In the genomic region with DNA sequence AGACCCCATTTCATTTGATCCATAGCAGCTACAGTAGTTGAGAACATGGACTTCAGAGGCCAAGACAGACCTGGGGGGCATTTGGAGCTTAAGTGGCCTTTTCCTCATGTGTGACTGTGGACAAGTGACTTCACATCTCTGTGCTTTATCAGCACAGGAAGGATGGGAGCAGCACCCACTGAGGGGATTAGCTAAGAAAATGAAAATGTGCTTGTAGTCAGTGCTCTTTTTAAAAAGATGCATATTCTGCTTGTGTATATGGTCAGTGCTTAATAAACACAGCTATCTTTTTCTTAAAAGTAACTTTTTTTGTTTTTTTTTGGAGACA, we compare ENCODE assay signal across 1 cellular context.
TF ChIP-seq lines count a peak whose summit lies in the region.

No MANE protein-coding gene starts in this region.

TF ChIP-seq in HEK293, 187 proteins besides CTCF, POLR2A, EP300 and RAD21 (continued from another document):
- TF ChIP-seq, protein P1, sequence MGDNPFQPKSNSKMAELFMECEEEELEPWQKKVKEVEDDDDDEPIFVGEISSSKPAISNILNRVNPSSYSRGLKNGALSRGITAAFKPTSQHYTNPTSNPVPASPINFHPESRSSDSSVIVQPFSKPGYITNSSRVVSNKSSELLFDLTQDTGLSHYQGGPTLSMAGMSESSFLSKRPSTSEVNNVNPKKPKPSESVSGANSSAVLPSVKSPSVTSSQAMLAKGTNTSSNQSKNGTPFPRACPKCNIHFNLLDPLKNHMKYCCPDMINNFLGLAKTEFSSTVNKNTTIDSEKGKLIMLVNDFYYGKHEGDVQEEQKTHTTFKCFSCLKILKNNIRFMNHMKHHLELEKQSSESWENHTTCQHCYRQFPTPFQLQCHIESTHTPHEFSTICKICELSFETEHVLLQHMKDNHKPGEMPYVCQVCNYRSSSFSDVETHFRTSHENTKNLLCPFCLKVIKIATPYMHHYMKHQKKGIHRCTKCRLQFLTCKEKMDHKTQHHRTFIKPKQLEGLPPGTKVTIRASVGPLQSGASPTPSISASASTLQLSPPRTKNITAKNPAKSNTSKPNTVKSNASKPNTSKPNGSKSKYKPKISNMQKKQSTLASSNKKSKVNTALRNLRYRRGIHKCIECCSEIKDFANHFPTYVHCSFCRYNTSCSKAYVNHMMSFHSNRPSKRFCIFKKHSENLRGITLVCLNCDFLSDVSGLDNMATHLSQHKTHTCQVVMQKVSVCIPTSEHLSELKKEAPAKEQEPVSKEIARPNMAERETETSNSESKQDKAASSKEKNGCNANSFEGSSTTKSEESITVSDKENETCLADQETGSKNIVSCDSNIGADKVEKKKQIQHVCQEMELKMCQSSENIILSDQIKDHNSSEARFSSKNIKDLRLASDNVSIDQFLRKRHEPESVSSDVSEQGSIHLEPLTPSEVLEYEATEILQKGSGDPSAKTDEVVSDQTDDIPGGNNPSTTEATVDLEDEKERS (tag by site-specific recombination; IDR thresholded peaks at IDR 0.05), result no peak
- TF ChIP-seq ZNF112 (tag by site-specific recombination; IDR thresholded peaks at IDR 0.05) (no peak), ZNF792 (tag by site-specific recombination; IDR thresholded peaks at IDR 0.05) (no peak)
TF ChIP-seq in HEK293: peak in this region for 1.
